In the genomic region with DNA sequence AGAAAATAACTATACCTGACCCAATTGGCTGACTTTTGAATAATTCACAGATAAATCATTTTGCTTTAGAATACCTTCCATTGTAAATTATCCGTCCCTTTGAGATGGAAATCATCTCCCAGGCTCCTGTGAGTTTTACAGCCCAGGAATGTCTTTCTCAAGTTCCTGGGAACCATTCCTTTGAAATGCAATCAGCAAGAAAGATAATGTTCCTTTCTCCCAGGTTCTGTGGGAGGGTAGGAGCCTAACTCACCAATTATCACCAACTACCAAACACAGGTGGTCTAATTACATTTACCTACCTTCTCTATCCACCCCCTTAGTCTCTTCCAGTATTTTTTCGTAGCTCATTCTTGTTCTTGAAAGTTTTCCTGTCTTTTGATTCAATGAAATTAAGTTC, we compare ENCODE assay signal across 15 cellular contexts.
A peak's percentile ranks its signal among the peaks of the same experiment; 100 is the strongest.
DNase-seq lines count a peak whose midpoint lies in the region; ATAC-seq and TF ChIP-seq lines count a peak whose summit lies in the region.
"Had no signal": no experiment of that assay in that cellular context is flagged by ENCODE, and none has a peak within 500 bp of the region (broad histone marks: within the 10 kb centered on the region; RNA-seq: fewer than 3 reads in every experiment).

No MANE protein-coding gene starts in this region.

- no peak for TF ChIP-seq CTCF in neural progenitor cell (IDR thresholded peaks at IDR 0.05)

- peaks cover 54% of the 10 kb centered on the region for H3K27me3 ChIP-seq in H7 (ENCODE audit: control insufficient read depth, insufficient read depth, low read length)
- H3K27me3 ChIP-seq in NT2/D1 (ENCODE audit: insufficient read depth, insufficient read length): peaks cover 79% of the 10 kb centered on the region
- peaks cover 25% of the 10 kb centered on the region for H3K27me3 ChIP-seq in neural progenitor cell

- no peak for ATAC-seq in Right ventricle myocardium inferior
- ATAC-seq: HCT116 had no signal

- peaks cover 3% of the 10 kb centered on the region; the same call in 1 of the 2 replicates for H3K9me3 ChIP-seq in NT2/D1 (ENCODE audit: insufficient read depth, low read length)
- H3K9me3 ChIP-seq in neural progenitor cell (ENCODE audit: low read depth): no peaks in the 10 kb centered on the region

- H3K9ac ChIP-seq in NT2/D1 (ENCODE audit: insufficient read length, low read depth) (no peak overlapping the region), neural progenitor cell (no peak overlapping the region)

- no peaks in the 10 kb centered on the region for H3K79me2 ChIP-seq in neural progenitor cell (ENCODE audit: low read depth)

- peaks cover 2% of the 10 kb centered on the region for H3K27me3 Mint-ChIP-seq in neural progenitor cell (ENCODE audit: insufficient read depth, low read depth)
- H3K27me3 Mint-ChIP-seq: CD4-positive, alpha-beta memory T cell had no signal

- H3K4me3 Mint-ChIP-seq in neural progenitor cell: no peak overlapping the region
- H3K4me3 Mint-ChIP-seq: CD4-positive, alpha-beta memory T cell had no signal

- no peak overlapping the region for H3K4me3 ChIP-seq in H7 (ENCODE audit: insufficient read depth, low read depth, low read length)
- no peak overlapping the region for H3K4me3 ChIP-seq in NT2/D1 (ENCODE audit: insufficient read length, low read depth)
- H3K4me3 ChIP-seq in neural progenitor cell: no peak overlapping the region

- H3K4me1 Mint-ChIP-seq in neural progenitor cell: peaks cover 6% of the 10 kb centered on the region

- no peaks in the 10 kb centered on the region for H3K9me3 Mint-ChIP-seq in neural progenitor cell

- H3K4me1 ChIP-seq in NT2/D1 (ENCODE audit: insufficient read depth, insufficient read length) (no peaks in the 10 kb centered on the region), neural progenitor cell (peaks cover 11% of the 10 kb centered on the region)

- intact Hi-C loops in Right ventricle myocardium inferior (cut with DNase I): no loop called here

- H3K36me3 ChIP-seq in H7 (replicated peaks; ENCODE audit: control insufficient read depth, insufficient read depth, low read length) (no peaks in the 10 kb centered on the region), NT2/D1 (ENCODE audit: insufficient read depth, insufficient read length, low read length) (no peaks in the 10 kb centered on the region), neural progenitor cell (no peaks in the 10 kb centered on the region)

- no peak overlapping the region for H2AFZ ChIP-seq in neural progenitor cell (replicated peaks)

- H3K27ac ChIP-seq in neural progenitor cell: no peak overlapping the region

- no peaks in the 10 kb centered on the region for H3K36me3 Mint-ChIP-seq in neural progenitor cell
- H3K36me3 Mint-ChIP-seq: CD4-positive, alpha-beta memory T cell had no signal

- H4K20me1 ChIP-seq in neural progenitor cell (ENCODE audit: low read depth): no peaks in the 10 kb centered on the region

- no peaks in the 10 kb centered on the region for H3F3A ChIP-seq in neural progenitor cell (ENCODE audit: low read depth)

- DNase-seq in H7 (peak; percentile 38), NT2/D1 (ENCODE audit: low read depth, low spot score) (peak; percentile 44), iPS-NIHi11 (ENCODE audit: low spot score) (peak; percentile 59), neural progenitor cell (ENCODE audit: low spot score) (peak; percentile 14), Right ventricle myocardium inferior (ENCODE audit: missing footprints) (no peak), NCI-H748 (lab: John Stamatoyannopoulos, UW; ENCODE audit: unreplicated experiment) (no peak), NCI-H2196 (lab: John Stamatoyannopoulos, UW; ENCODE audit: unreplicated experiment) (no peak), DMS153 (lab: John Stamatoyannopoulos, UW) (no peak)
- DNase-seq: C1 segment of cervical spinal cord; Calu3; CD4-positive, alpha-beta memory T cell; COR-L47; DMS79 treated with DMSO at 0.1 percent for 48 hours; GOT3 had no signal

- H3K4me2 ChIP-seq in neural progenitor cell: no peak overlapping the region

- no peak overlapping the region for H3K27ac Mint-ChIP-seq in neural progenitor cell
- H3K27ac Mint-ChIP-seq: CD4-positive, alpha-beta memory T cell had no signal

Comparison
In these comparisons a context has a peak if more than half of its experiments do, and no peak if none do; other contexts are left out.
1. DNase-seq: peak in H7 (single experiment), NT2/D1 (single experiment), iPS-NIHi11 (single experiment) and neural progenitor cell (single experiment); none in Right ventricle myocardium inferior (single experiment), NCI-H748 (single experiment), NCI-H2196 (single experiment) and DMS153 (single experiment).